Comparison of ENCODE assay signal across 1 cellular context in the genomic region with DNA sequence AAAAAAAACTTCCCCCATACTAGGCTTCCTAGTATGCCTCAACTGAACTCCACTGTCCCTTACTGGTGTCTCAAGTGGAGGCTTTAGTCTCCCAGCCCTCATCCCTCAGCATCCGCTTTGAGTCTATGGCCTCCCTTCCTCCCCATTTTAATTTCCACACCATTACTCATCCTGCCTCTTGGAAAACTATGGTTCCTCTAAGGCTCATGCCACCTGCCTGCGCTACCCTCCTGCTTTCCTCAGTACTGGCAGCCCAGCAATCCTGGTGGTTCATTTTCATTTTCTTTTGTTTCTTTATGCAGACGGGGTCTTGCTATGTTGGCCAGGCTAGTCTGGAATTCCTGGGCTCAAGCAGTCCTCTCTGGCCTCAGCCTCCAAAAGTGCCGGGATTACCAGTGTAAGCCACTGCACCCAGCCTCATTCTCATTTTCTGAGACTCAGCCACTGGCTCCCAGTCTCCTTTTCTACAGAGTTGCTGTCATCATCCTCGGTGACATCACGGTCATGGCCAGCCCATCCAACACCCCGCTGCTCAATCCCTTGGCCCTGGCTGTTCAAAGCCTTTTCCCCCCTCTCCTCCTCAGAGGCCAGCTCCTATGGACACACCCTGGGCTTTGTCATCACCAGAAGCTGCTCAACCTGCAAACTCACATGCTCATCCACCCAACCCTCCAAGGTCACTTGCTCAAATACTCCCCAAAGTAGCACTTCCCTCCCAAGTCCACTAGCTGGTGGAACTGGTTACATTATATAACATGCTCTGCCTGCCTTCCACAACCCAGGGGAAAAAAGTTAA.
TF ChIP-seq lines count a peak whose summit lies in the region.

No MANE protein-coding gene starts in this region.

TF ChIP-seq in HCT116, 20 proteins besides CTCF, POLR2A, EP300 and RAD21 (continued from another document):
- TF ChIP-seq EZH2phosphoT487 (IDR thresholded peaks at IDR 0.05; ENCODE audit: borderline replicate concordance) (no peak), ZFX (IDR thresholded peaks at IDR 0.05) (no peak), TCF7L2 (IDR thresholded peaks at IDR 0.05; ENCODE audit: borderline replicate concordance, extremely low read depth, insufficient read depth, insufficient read length) (no peak), SP1 (IDR thresholded peaks at IDR 0.05; ENCODE audit: low read depth) (no peak), JUND (IDR thresholded peaks at IDR 0.05) (no peak), SRF (IDR thresholded peaks at IDR 0.05; ENCODE audit: low read depth) (no peak), EZH2 (IDR thresholded peaks at IDR 0.05) (no peak), CEBPB (IDR thresholded peaks at IDR 0.05; ENCODE audit: low read depth) (no peak), ZNF274 (IDR thresholded peaks at IDR 0.05; ENCODE audit: low read depth, low read length) (no peak), SIN3A (IDR thresholded peaks at IDR 0.05; ENCODE audit: low read depth) (no peak), ZBTB33 (IDR thresholded peaks at IDR 0.05; ENCODE audit: extremely low read depth, insufficient replicate concordance, low read length) (no peak), POLR2AphosphoS5 (IDR thresholded peaks at IDR 0.05; ENCODE audit: low read depth, low read length) (no peak)
- TF ChIP-seq, protein P1, sequence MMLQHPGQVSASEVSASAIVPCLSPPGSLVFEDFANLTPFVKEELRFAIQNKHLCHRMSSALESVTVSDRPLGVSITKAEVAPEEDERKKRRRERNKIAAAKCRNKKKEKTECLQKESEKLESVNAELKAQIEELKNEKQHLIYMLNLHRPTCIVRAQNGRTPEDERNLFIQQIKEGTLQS (IDR thresholded peaks at IDR 0.05) = no peak
- TF ChIP-seq, protein P2, sequence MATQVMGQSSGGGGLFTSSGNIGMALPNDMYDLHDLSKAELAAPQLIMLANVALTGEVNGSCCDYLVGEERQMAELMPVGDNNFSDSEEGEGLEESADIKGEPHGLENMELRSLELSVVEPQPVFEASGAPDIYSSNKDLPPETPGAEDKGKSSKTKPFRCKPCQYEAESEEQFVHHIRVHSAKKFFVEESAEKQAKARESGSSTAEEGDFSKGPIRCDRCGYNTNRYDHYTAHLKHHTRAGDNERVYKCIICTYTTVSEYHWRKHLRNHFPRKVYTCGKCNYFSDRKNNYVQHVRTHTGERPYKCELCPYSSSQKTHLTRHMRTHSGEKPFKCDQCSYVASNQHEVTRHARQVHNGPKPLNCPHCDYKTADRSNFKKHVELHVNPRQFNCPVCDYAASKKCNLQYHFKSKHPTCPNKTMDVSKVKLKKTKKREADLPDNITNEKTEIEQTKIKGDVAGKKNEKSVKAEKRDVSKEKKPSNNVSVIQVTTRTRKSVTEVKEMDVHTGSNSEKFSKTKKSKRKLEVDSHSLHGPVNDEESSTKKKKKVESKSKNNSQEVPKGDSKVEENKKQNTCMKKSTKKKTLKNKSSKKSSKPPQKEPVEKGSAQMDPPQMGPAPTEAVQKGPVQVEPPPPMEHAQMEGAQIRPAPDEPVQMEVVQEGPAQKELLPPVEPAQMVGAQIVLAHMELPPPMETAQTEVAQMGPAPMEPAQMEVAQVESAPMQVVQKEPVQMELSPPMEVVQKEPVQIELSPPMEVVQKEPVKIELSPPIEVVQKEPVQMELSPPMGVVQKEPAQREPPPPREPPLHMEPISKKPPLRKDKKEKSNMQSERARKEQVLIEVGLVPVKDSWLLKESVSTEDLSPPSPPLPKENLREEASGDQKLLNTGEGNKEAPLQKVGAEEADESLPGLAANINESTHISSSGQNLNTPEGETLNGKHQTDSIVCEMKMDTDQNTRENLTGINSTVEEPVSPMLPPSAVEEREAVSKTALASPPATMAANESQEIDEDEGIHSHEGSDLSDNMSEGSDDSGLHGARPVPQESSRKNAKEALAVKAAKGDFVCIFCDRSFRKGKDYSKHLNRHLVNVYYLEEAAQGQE (IDR thresholded peaks at IDR 0.05; ENCODE audit: low read depth) = no peak
- TF ChIP-seq, protein P3, sequence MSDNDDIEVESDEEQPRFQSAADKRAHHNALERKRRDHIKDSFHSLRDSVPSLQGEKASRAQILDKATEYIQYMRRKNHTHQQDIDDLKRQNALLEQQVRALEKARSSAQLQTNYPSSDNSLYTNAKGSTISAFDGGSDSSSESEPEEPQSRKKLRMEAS (IDR thresholded peaks at IDR 0.05) = no peak
